ENCODE assay signal across 8 cellular contexts in genomic region chr1:206560021-206560716, GRCh38. TPM values are rescaled to one million over a fixed set of nuclear protein-coding genes. Genes with fewer than 3 reads are reported as not detected.
DNase-seq lines count a peak whose midpoint lies in the region; ATAC-seq, FAIRE-seq and TF ChIP-seq lines count a peak whose summit lies in the region.

No MANE protein-coding gene starts in this region.

- no peak for TF ChIP-seq RAD21 in liver (IDR thresholded peaks at IDR 0.05)
- TF ChIP-seq RAD21 in HepG2 (CRISPR knock-in tag; IDR thresholded peaks at IDR 0.05): no peak

- CTCF ChIA-PET in HepG2 (lab: Yijun Ruan, JAX; ENCODE audit: low intra/inter-chr PET ratio, low total read pairs) (no interaction called here), MCF 10A (lab: Yijun Ruan, JAX) (interaction anchor here (0.6 to 17.3 kb wide), 12 partner anchors 9 to 757 kb away, joined by 3 to 281 read pairs (median 4); partner anchors contain the start of gene RASSF5)

- in situ Hi-C loops in HepG2 (cut with HindIII; ENCODE audit: extremely low pct_ligation_motif_present, low pct_unique_long_range_greater_than_20kb): no loop called here

- 77% methylated on average over 10 of the region's 10 CpGs for WGBS in liver
- WGBS in HepG2 (ENCODE audit: low lambda C conversion rate): 50% methylated on average over 7 of the region's 10 CpGs

- H3K9me3 ChIP-seq in liver (ENCODE audit: control insufficient read depth in 4 of 4, low read length in 3 of 4) (no peaks in the 10 kb centered on the region), HepG2 (ENCODE audit: low read length) (no peaks in the 10 kb centered on the region), mucosa of stomach (ENCODE audit: control insufficient read depth, low read length) (no peaks in the 10 kb centered on the region), vagina (no peaks in the 10 kb centered on the region)

- TF ChIP-seq POLR2A in HepG2 (IDR thresholded peaks at IDR 0.05; ENCODE audit: insufficient read depth in 1 of 2, low read depth in 2 of 2, low read length in 2 of 2): no peak
- no peak for TF ChIP-seq POLR2A in vagina (IDR thresholded peaks at IDR 0.05)

- H2AFZ ChIP-seq in HepG2 (ENCODE audit: low read length): no peak overlapping the region

- H3K36me3 ChIP-seq in liver (ENCODE audit: control insufficient read depth in 4 of 4, insufficient read depth in 3 of 4, low read depth in 1 of 4, low read length in 3 of 4) (peaks cover 0 to 3% (median 2%) of the 10 kb centered on the region in 4 donors), HepG2 (replicated peaks in 1 of 2; ENCODE audit: control insufficient read depth in 1 of 2, insufficient read depth in 2 of 2, low read length in 2 of 2) (no peaks in the 10 kb centered on the region), mucosa of stomach (ENCODE audit: control insufficient read depth, insufficient read depth, low read length) (no peaks in the 10 kb centered on the region), vagina (no peaks in the 10 kb centered on the region)

- TF ChIP-seq CTCF in liver (IDR thresholded peaks at IDR 0.05; ENCODE audit: low read depth, low read length, missing input control) (no peak), HepG2 (CRISPR knock-in tag; IDR thresholded peaks at IDR 0.05) (no peak), vagina (IDR thresholded peaks at IDR 0.05) (no peak), MCF 10A (IDR thresholded peaks at IDR 0.05; ENCODE audit: unreplicated experiment) (no peak)

- H3K4me1 ChIP-seq in liver (ENCODE audit: control insufficient read depth in 4 of 4, insufficient read depth in 4 of 4, low read length in 3 of 4): peaks cover 22 to 57% (median 44%) of the 10 kb centered on the region in 4 donors
- H3K4me1 ChIP-seq in HepG2 (ENCODE audit: insufficient read depth, low read length): peaks cover 66% of the 10 kb centered on the region
- H3K4me1 ChIP-seq in mucosa of stomach (ENCODE audit: control insufficient read depth, insufficient read depth, low read length): peaks cover 60% of the 10 kb centered on the region
- peaks cover 41% of the 10 kb centered on the region for H3K4me1 ChIP-seq in vagina

- H3K27ac ChIP-seq in liver (ENCODE audit: low read depth in 1 of 2, low read length in 2 of 2) (peak overlapping the region in 1 of 2 donors; percentile 83), HepG2 (ENCODE audit: extremely low read length, insufficient read depth, low read length) (no peak overlapping the region), vagina (peak overlapping the region; percentile 21)

- POLR2A ChIA-PET in HepG2 (lab: Yijun Ruan, JAX) (no interaction called here), MCF 10A (lab: Yijun Ruan, JAX) (interaction anchor here (0.6 to 1.9 kb wide), 2 partner anchors 12 to 85 kb away, joined by 3 to 6 read pairs; no protein-coding TSS in a partner anchor)

- no peak for TF ChIP-seq EP300 in HepG2 (IDR thresholded peaks at IDR 0.05; ENCODE audit: low read depth in 2 of 2, low read length in 2 of 2)
- no peak for TF ChIP-seq EP300 in HepG2 (CRISPR knock-in tag; IDR thresholded peaks at IDR 0.05; ENCODE audit: borderline replicate concordance)

- BruUV-seq in HepG2 (replicated peaks; lab: Mats Ljungman, UMichigan) (no TSS peak), MCF 10A (replicated peaks; lab: Mats Ljungman, UMichigan) (no TSS peak)

- H4K20me1 ChIP-seq in HepG2 (ENCODE audit: insufficient read depth, low read length): peaks cover 5% of the 10 kb centered on the region; the same call in 1 of the 2 replicates

- no peak for DNase-seq in HepG2 (ENCODE audit: low spot score)
- peak in 1 of 2 donors; percentile 72 for DNase-seq in activated naive CD4-positive, alpha-beta T cell treated with anti-CD3 and anti-CD28 coated beads, Interleukin-2, amount 50 U/mL, for 72 hours (ENCODE audit: low spot score in 2 of 2)
- no peak for DNase-seq in vagina (ENCODE audit: extremely low spot score in 2 of 2)
- no peak for DNase-seq in MCF 10A (ENCODE audit: unreplicated experiment)
- no peak for DNase-seq in NCI-H1105 treated with DMSO at 0.1 percent for 48 hours (lab: John Stamatoyannopoulos, UW)

- H3K9ac ChIP-seq in liver (ENCODE audit: low read depth in 1 of 2, low read length in 2 of 2): no peak overlapping the region
- H3K9ac ChIP-seq in HepG2 (ENCODE audit: insufficient read depth, low read depth, low read length): no peak overlapping the region
- H3K9ac ChIP-seq in mucosa of stomach (ENCODE audit: low read length): peak overlapping the region; percentile 2

- H3K79me2 ChIP-seq in HepG2 (ENCODE audit: insufficient read depth, low read length): no peaks in the 10 kb centered on the region

- H3K9me3 Mint-ChIP-seq in activated naive CD4-positive, alpha-beta T cell treated with anti-CD3 and anti-CD28 coated beads, Interleukin-2, amount 50 U/mL, for 72 hours: no peaks in the 10 kb centered on the region
- no peaks in the 10 kb centered on the region for H3K9me3 Mint-ChIP-seq in MCF 10A (ENCODE audit: unreplicated experiment)

- H3K4me2 ChIP-seq in HepG2 (ENCODE audit: low read depth, low read length): no peak overlapping the region

- intact Hi-C loops in HepG2 (cut with micrococcal nuclease; ENCODE audit: unreplicated experiment): no loop called here
- intact Hi-C loops in vagina (cut with DNase I): no loop called here
- intact Hi-C loops in MCF 10A (cut with micrococcal nuclease): no loop called here

- no peak for FAIRE-seq in HepG2 (lab: Jason Lieb, UNC)

- peaks cover 74 to 81% of the 10 kb centered on the region in 2 donors for H3K36me3 Mint-ChIP-seq in activated naive CD4-positive, alpha-beta T cell treated with anti-CD3 and anti-CD28 coated beads, Interleukin-2, amount 50 U/mL, for 72 hours
- no peaks in the 10 kb centered on the region for H3K36me3 Mint-ChIP-seq in MCF 10A (ENCODE audit: insufficient read depth, unreplicated experiment)

- ATAC-seq in HepG2: no peak
- peak in 1 of 2 donors; percentile 25 for ATAC-seq in activated naive CD4-positive, alpha-beta T cell treated with anti-CD3 and anti-CD28 coated beads, Interleukin-2, amount 50 U/mL, for 72 hours
- no peak for ATAC-seq in HG03469 (IDR thresholded peaks at IDR 0.05; ENCODE audit: unreplicated experiment)

- H3K4me3 Mint-ChIP-seq in MCF 10A (ENCODE audit: unreplicated experiment): no peak overlapping the region

- H3K27me3 Mint-ChIP-seq in MCF 10A (ENCODE audit: insufficient read depth, unreplicated experiment): no peaks in the 10 kb centered on the region

- H3K4me3 ChIP-seq in liver (ENCODE audit: low read depth in 1 of 3, low read length in 3 of 3): no peak overlapping the region
- H3K4me3 ChIP-seq in HepG2 (replicated peaks in 1 of 3; ENCODE audit: insufficient read depth in 1 of 3, low read depth in 2 of 3, low read length in 3 of 3): no peak overlapping the region
- H3K4me3 ChIP-seq in mucosa of stomach (ENCODE audit: low read length): no peak overlapping the region
- no peak overlapping the region for H3K4me3 ChIP-seq in vagina

- peak overlapping the region; percentile 97 for H3K27ac Mint-ChIP-seq in activated naive CD4-positive, alpha-beta T cell treated with anti-CD3 and anti-CD28 coated beads, Interleukin-2, amount 50 U/mL, for 72 hours
- H3K27ac Mint-ChIP-seq in MCF 10A (ENCODE audit: low read depth, unreplicated experiment): no peak overlapping the region

- H3K27me3 ChIP-seq in liver (ENCODE audit: control insufficient read depth in 4 of 4, insufficient read depth in 4 of 4, low read length in 3 of 4) (no peaks in the 10 kb centered on the region), HepG2 (ENCODE audit: control insufficient read depth in 1 of 2, insufficient read depth in 2 of 2, low read length in 2 of 2) (peaks cover 2 to 28% of the 10 kb centered on the region in 2 experiments; a peak in 3 of 5 replicates), mucosa of stomach (ENCODE audit: control insufficient read depth, insufficient read depth, low read length) (no peaks in the 10 kb centered on the region), vagina (no peaks in the 10 kb centered on the region)

- H3K4me1 Mint-ChIP-seq in MCF 10A (ENCODE audit: insufficient read depth, unreplicated experiment): no peaks in the 10 kb centered on the region

RNA-seq across cellular contexts. Expression of gene EIF2D, which starts 52.1 kb away (rescaled TPM):
- total RNA-seq in liver: 10 to 100 TPM; 26.1 to 30.0 TPM
- polyA plus RNA-seq in liver: 10 to 100 TPM; 14.7 to 18.1 TPM
- total RNA-seq in HepG2 (2016; rRNA removed; fragmentation: Illumina TruSeq; extraction: Trizol): 45.1 and 47.5 TPM in 2 replicates
- total RNA-seq in HepG2 (2016; cell fraction: cytosol; rRNA removed; fragmentation: Illumina TruSeq; extraction: Trizol; ENCODE audit: low read depth): 43.1 and 44.2 TPM in 2 replicates
- total RNA-seq in HepG2 (2016; cell fraction: insoluble cytoplasmic fraction; rRNA removed; fragmentation: Illumina TruSeq; extraction: Trizol): 44.4 and 45.6 TPM in 2 replicates
- 66.4 and 71.1 TPM in 2 replicates for total RNA-seq in HepG2 (2016; cell fraction: membrane; rRNA removed; fragmentation: Illumina TruSeq; extraction: Trizol)
- 33.0 and 33.9 TPM in 2 replicates for total RNA-seq in HepG2 (2016; cell fraction: nucleus; rRNA removed; fragmentation: Illumina TruSeq; extraction: Trizol)
- 61.1 and 64.9 TPM in 2 replicates for polyA plus RNA-seq in HepG2 (2011; rRNA removed)
- polyA plus RNA-seq in HepG2 (2011; cell fraction: cytosol; rRNA removed): 57.5 and 59.2 TPM in 2 replicates
- polyA plus RNA-seq in HepG2 (2011; cell fraction: nucleus; rRNA removed): 50.4 and 55.0 TPM in 2 replicates
- 35.2 and 37.1 TPM in 2 replicates for polyA plus RNA-seq in HepG2 (2012)
- 51.1 and 52.3 TPM in 2 replicates for polyA plus RNA-seq in HepG2 (2016; cell fraction: cytosol; fragmentation: Illumina TruSeq; extraction: Trizol; ENCODE audit: low read depth)
- polyA plus RNA-seq in HepG2 (2016; cell fraction: insoluble cytoplasmic fraction; fragmentation: Illumina TruSeq; extraction: Trizol; ENCODE audit: low read depth): 56.4 and 58.1 TPM in 2 replicates
- polyA plus RNA-seq in HepG2 (2016; cell fraction: membrane; fragmentation: Illumina TruSeq; extraction: Trizol; ENCODE audit: low read depth): 76.1 and 77.6 TPM in 2 replicates
- 56.2 and 57.6 TPM in 2 replicates for polyA plus RNA-seq in HepG2 (2016; cell fraction: nucleus; fragmentation: Illumina TruSeq; extraction: Trizol; ENCODE audit: insufficient read depth, low read depth)
- 48.8 and 93.5 TPM in 2 replicates for polyA minus RNA-seq in HepG2 (2011; rRNA and poly(A)+ RNA removed; ENCODE audit: low replicate concordance)
- 21.5 and 22.3 TPM in 2 replicates for polyA minus RNA-seq in HepG2 (2011; cell fraction: cytosol; rRNA and poly(A)+ RNA removed)
- polyA minus RNA-seq in HepG2 (2011; cell fraction: nucleus; rRNA and poly(A)+ RNA removed): 31.9 and 36.3 TPM in 2 replicates
- total RNA-seq in activated naive CD4-positive, alpha-beta T cell treated with anti-CD3 and anti-CD28 coated beads, Interleukin-2, amount 50 U/mL, for 72 hours: 100 to 1,000 TPM in 1 of 2 donors, 10 to 100 TPM in 1; 87.1 to 111 TPM
- total RNA-seq in vagina: 48.9 TPM
- 110 and 116 TPM in 2 replicates for total RNA-seq in MCF 10A (2022)

RNA-seq across cellular contexts. Expression of gene RASSF5, which starts 52.8 kb away (rescaled TPM):
- total RNA-seq in liver (10 to 100 TPM in 1 of 2 donors, 1 to 10 TPM in 1; 5.8 to 10.0 TPM), HepG2 (2016; rRNA removed; fragmentation: Illumina TruSeq; extraction: Trizol) (0.18 and 0.49 TPM in 2 replicates), vagina (28.5 TPM), MCF 10A (2022) (8.3 and 9.6 TPM in 2 replicates)
- polyA plus RNA-seq in liver (1 to 10 TPM; 4.8 to 5.2 TPM), HepG2 (2011; rRNA removed) (0.40 and 0.50 TPM in 2 replicates)
- 0.09 TPM in 1 of 2 replicates, not detected in the other for total RNA-seq in HepG2 (2016; cell fraction: cytosol; rRNA removed; fragmentation: Illumina TruSeq; extraction: Trizol; ENCODE audit: low read depth)
- total RNA-seq in HepG2 (2016; cell fraction: insoluble cytoplasmic fraction; rRNA removed; fragmentation: Illumina TruSeq; extraction: Trizol): 0.24 and 0.36 TPM in 2 replicates
- total RNA-seq in HepG2 (2016; cell fraction: membrane; rRNA removed; fragmentation: Illumina TruSeq; extraction: Trizol): 0.14 and 0.19 TPM in 2 replicates
- total RNA-seq in HepG2 (2016; cell fraction: nucleus; rRNA removed; fragmentation: Illumina TruSeq; extraction: Trizol): 0.22 and 0.47 TPM in 2 replicates
- polyA plus RNA-seq in HepG2 (2011; cell fraction: cytosol; rRNA removed): 0.27 and 0.47 TPM in 2 replicates
- polyA plus RNA-seq in HepG2 (2011; cell fraction: nucleus; rRNA removed): 0.58 and 0.66 TPM in 2 replicates
- 0.76 and 2.1 TPM in 2 replicates for polyA plus RNA-seq in HepG2 (2012)
- 0.03 and 0.06 TPM in 2 replicates for polyA plus RNA-seq in HepG2 (2016; cell fraction: cytosol; fragmentation: Illumina TruSeq; extraction: Trizol; ENCODE audit: low read depth)
- polyA plus RNA-seq in HepG2 (2016; cell fraction: insoluble cytoplasmic fraction; fragmentation: Illumina TruSeq; extraction: Trizol; ENCODE audit: low read depth): 0.21 and 0.29 TPM in 2 replicates
- 0.09 and 0.11 TPM in 2 replicates for polyA plus RNA-seq in HepG2 (2016; cell fraction: membrane; fragmentation: Illumina TruSeq; extraction: Trizol; ENCODE audit: low read depth)
- polyA plus RNA-seq in HepG2 (2016; cell fraction: nucleus; fragmentation: Illumina TruSeq; extraction: Trizol; ENCODE audit: insufficient read depth, low read depth): 0.43 and 0.48 TPM in 2 replicates
- 0.30 and 18.0 TPM in 2 replicates for polyA minus RNA-seq in HepG2 (2011; rRNA and poly(A)+ RNA removed; ENCODE audit: low replicate concordance)
- polyA minus RNA-seq in HepG2 (2011; cell fraction: cytosol; rRNA and poly(A)+ RNA removed): 0.49 and 1.3 TPM in 2 replicates
- polyA minus RNA-seq in HepG2 (2011; cell fraction: nucleus; rRNA and poly(A)+ RNA removed): 0.26 and 0.50 TPM in 2 replicates
- 100 to 1,000 TPM; 212 to 239 TPM for total RNA-seq in activated naive CD4-positive, alpha-beta T cell treated with anti-CD3 and anti-CD28 coated beads, Interleukin-2, amount 50 U/mL, for 72 hours
